In the genomic region with DNA sequence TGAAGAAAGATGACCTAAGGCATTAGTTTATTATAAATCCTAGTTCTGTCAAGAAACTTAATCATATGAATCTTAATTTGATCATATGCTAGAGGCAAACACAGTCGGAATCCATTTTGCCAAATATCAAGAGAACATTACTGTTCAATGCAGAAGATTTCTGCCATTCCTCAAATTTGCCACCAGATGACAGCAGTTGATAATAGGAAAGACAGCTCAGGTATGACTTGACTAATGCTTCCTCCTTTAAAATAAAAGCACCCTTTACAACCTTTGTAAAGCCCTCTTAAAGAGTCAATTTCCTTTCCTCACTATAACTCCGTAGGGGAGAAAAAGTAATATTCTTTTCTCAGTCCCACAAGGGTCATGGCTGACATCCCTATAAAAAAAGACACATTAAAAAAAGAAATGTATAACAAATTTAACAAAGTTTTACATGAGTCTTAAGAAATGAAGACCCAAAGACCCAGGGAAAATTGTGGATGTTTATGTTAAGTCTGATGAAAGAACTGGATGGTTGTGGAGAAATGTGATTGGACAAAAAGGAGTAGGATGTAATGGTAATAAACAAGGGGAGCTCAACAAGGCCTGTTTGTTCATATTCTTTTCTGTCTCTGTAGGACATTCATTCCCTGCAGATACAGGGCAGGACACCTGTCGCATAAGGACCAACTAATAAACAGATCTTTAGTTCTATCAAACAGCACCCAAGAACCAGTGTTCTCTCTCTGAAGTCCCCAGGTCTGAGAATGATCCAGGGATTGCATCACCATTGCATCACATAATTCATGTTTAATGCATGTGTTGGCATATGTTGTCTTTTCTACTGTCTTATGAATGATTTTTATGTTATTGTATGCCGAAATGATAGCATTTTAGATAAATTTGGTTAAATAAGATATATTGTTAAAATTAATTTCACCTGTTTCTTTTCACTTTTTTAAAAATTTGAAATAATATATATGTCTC, we compare ENCODE assay signal across 9 cellular contexts. TPM values are rescaled to one million over a fixed set of nuclear protein-coding genes. Genes with fewer than 3 reads are reported as not detected.
DNase-seq lines count a peak whose midpoint lies in the region; ATAC-seq and TF ChIP-seq lines count a peak whose summit lies in the region.
"Had no signal": no experiment of that assay in that cellular context is flagged by ENCODE, and none has a peak within 500 bp of the region (broad histone marks: within the 10 kb centered on the region; RNA-seq: fewer than 3 reads in every experiment).

No MANE protein-coding gene starts in this region.

- intact Hi-C loops in CD4-positive, alpha-beta memory T cell (cut with micrococcal nuclease): loop anchor here (1.0 to 10.0 kb wide), 2 partner anchors 242 to 500 kb away; no protein-coding TSS in a partner anchor
- intact Hi-C loops in colonic mucosa (cut with DNase I): loop anchor here (5.0 to 10.0 kb wide), 3 partner anchors 74 to 242 kb away; no protein-coding TSS in a partner anchor
- intact Hi-C loops in stomach (cut with DNase I; ENCODE audit: low total_unique reads): no loop called here

- no peaks in the 10 kb centered on the region for H4K20me1 ChIP-seq in neural progenitor cell (ENCODE audit: low read depth)

- no peak overlapping the region for H3K4me3 ChIP-seq in CD4-positive, alpha-beta memory T cell (ENCODE audit: low read length in 2 of 2)
- H3K4me3 ChIP-seq in colonic mucosa (no peak overlapping the region), neural progenitor cell (no peak overlapping the region), stomach (no peak overlapping the region)

- H3K9ac ChIP-seq in colonic mucosa (ENCODE audit: low read depth in 2 of 2, low read length in 2 of 2): no peak overlapping the region
- H3K9ac ChIP-seq in neural progenitor cell: no peak overlapping the region

- 66 to 81% (median 75%) methylated on average over 4 of the region's 4 CpGs for WGBS in stomach, 5 donors

- CTCF ChIA-PET in CD4-positive, alpha-beta memory T cell (lab: Charles Lee; ENCODE audit: partially characterized antibody): interaction anchor here (1.0 to 2.9 kb wide), 6 partner anchors 98 to 500 kb away, joined by 3 to 22 read pairs (median 6); no protein-coding TSS in a partner anchor

- ATAC-seq in GM18499 (IDR thresholded peaks at IDR 0.05; ENCODE audit: insufficient read depth, unreplicated experiment) (peak; percentile 45), HG03066 (IDR thresholded peaks at IDR 0.05; ENCODE audit: low read depth, unreplicated experiment) (peak; percentile 68), HG03025 (IDR thresholded peaks at IDR 0.05; ENCODE audit: low FRiP score, unreplicated experiment) (no peak)

- no peaks in the 10 kb centered on the region for H3K4me1 Mint-ChIP-seq in CD4-positive, alpha-beta memory T cell
- H3K4me1 Mint-ChIP-seq in neural progenitor cell: no peaks in the 10 kb centered on the region

- POLR2A ChIA-PET in CD4-positive, alpha-beta memory T cell (lab: Charles Lee; ENCODE audit: partially characterized antibody): no interaction called here

- no peak overlapping the region for H3K27ac ChIP-seq in CD4-positive, alpha-beta memory T cell (ENCODE audit: low read depth, low read length)
- no peak overlapping the region for H3K27ac ChIP-seq in colonic mucosa
- no peak overlapping the region for H3K27ac ChIP-seq in neural progenitor cell
- no peak overlapping the region for H3K27ac ChIP-seq in stomach

- H3K9me3 ChIP-seq in CD4-positive, alpha-beta memory T cell (ENCODE audit: control insufficient read depth in 1 of 2, low read length in 2 of 2): no peaks in the 10 kb centered on the region
- H3K9me3 ChIP-seq in colonic mucosa (no peaks in the 10 kb centered on the region), neural progenitor cell (ENCODE audit: low read depth) (no peaks in the 10 kb centered on the region), stomach (peaks cover 0 to 4% (median 0%) of the 10 kb centered on the region in 4 donors)

- TF ChIP-seq EP300 in stomach (IDR thresholded peaks at IDR 0.05): no peak

- H3K27me3 Mint-ChIP-seq in CD4-positive, alpha-beta memory T cell: peaks cover under 1 to 13% of the 10 kb centered on the region in 2 donors
- peaks cover 7% of the 10 kb centered on the region for H3K27me3 Mint-ChIP-seq in neural progenitor cell (ENCODE audit: insufficient read depth, low read depth)

- H3K4me1 ChIP-seq in CD4-positive, alpha-beta memory T cell (ENCODE audit: insufficient read depth, low read length): no peaks in the 10 kb centered on the region
- H3K4me1 ChIP-seq in colonic mucosa: no peaks in the 10 kb centered on the region
- no peaks in the 10 kb centered on the region for H3K4me1 ChIP-seq in neural progenitor cell
- no peaks in the 10 kb centered on the region for H3K4me1 ChIP-seq in stomach

- H3K27me3 ChIP-seq in CD4-positive, alpha-beta memory T cell (ENCODE audit: insufficient read depth, low read length): no peaks in the 10 kb centered on the region
- H3K27me3 ChIP-seq in colonic mucosa (peaks cover 4% of the 10 kb centered on the region), neural progenitor cell (no peaks in the 10 kb centered on the region), stomach (no peaks in the 10 kb centered on the region)

- H2AFZ ChIP-seq in neural progenitor cell (replicated peaks): no peak overlapping the region

- H3K4me2 ChIP-seq in neural progenitor cell: no peak overlapping the region

- H3K4me3 Mint-ChIP-seq in CD4-positive, alpha-beta memory T cell: no peak overlapping the region
- H3K4me3 Mint-ChIP-seq in neural progenitor cell: no peak overlapping the region

- no peaks in the 10 kb centered on the region for H3K36me3 Mint-ChIP-seq in CD4-positive, alpha-beta memory T cell
- no peaks in the 10 kb centered on the region for H3K36me3 Mint-ChIP-seq in neural progenitor cell

- peaks cover 0 to 4% (median under 1%) of the 10 kb centered on the region in 8 donors for H3K9me3 Mint-ChIP-seq in CD4-positive, alpha-beta memory T cell
- peaks cover 16% of the 10 kb centered on the region for H3K9me3 Mint-ChIP-seq in neural progenitor cell

- no peak for TF ChIP-seq POLR2A in stomach (IDR thresholded peaks at IDR 0.05)

- TF ChIP-seq CTCF in colonic mucosa (IDR thresholded peaks at IDR 0.05) (peak; percentile 43), neural progenitor cell (IDR thresholded peaks at IDR 0.05) (peak; percentile 66), stomach (IDR thresholded peaks at IDR 0.05) (peak in 3 of 7 experiments; percentile 23 to 59 (median 30))

- H3K27ac Mint-ChIP-seq in CD4-positive, alpha-beta memory T cell: no peak overlapping the region
- no peak overlapping the region for H3K27ac Mint-ChIP-seq in neural progenitor cell

- no peaks in the 10 kb centered on the region for H3F3A ChIP-seq in neural progenitor cell (ENCODE audit: low read depth)

- no peaks in the 10 kb centered on the region for H3K79me2 ChIP-seq in neural progenitor cell (ENCODE audit: low read depth)

- no peaks in the 10 kb centered on the region for H3K36me3 ChIP-seq in CD4-positive, alpha-beta memory T cell (ENCODE audit: insufficient read depth, low read length)
- H3K36me3 ChIP-seq in colonic mucosa (no peaks in the 10 kb centered on the region), neural progenitor cell (no peaks in the 10 kb centered on the region), stomach (no peaks in the 10 kb centered on the region)

- peak in 4 of 5 donors; percentile 22 to 33 (median 28) for DNase-seq in CD4-positive, alpha-beta memory T cell
- DNase-seq in NCI-H774 (lab: John Stamatoyannopoulos, UW) (peak; percentile 2), colonic mucosa (no peak), neural progenitor cell (ENCODE audit: low spot score) (peak; percentile 11), stomach (no peak)

RNA-seq across cellular contexts. Expression of a gene that starts 23.0 kb away (rescaled TPM):
- total RNA-seq in CD4-positive, alpha-beta memory T cell: not detected
- under 1 TPM; 0.13 to 0.16 TPM for polyA plus RNA-seq in CD4-positive, alpha-beta memory T cell
- total RNA-seq in colonic mucosa (not detected), neural progenitor cell (ENCODE audit: low replicate concordance) (not detected in 2 replicates), stomach (not detected)
- polyA plus RNA-seq in stomach: under 1 TPM in 1 of 3 donors, not detected in 2; 0.08 TPM
- total RNA-seq: pulmonary artery endothelial cell had no signal

Comparison
In these comparisons a context has a peak if more than half of its experiments do, and no peak if none do; other contexts are left out.
1. DNase-seq: peak in CD4-positive, alpha-beta memory T cell (4 of 5), NCI-H774 (single experiment) and neural progenitor cell (single experiment); none in colonic mucosa (single experiment) and stomach (single experiment).